Comparison of ENCODE assay signal across 13 cellular contexts in genomic region chr10:125092564-125093031, GRCh38.
DNase-seq lines count a peak whose midpoint lies in the region; ATAC-seq and TF ChIP-seq lines count a peak whose summit lies in the region.
"Had no signal": no experiment of that assay in that cellular context is flagged by ENCODE, and none has a peak within 500 bp of the region (broad histone marks: within the 10 kb centered on the region; RNA-seq: fewer than 3 reads in every experiment).

No MANE protein-coding gene starts in this region.

- no peak for DNase-seq in WTC11 (ENCODE audit: low spot score)
- DNase-seq in hepatocyte (ENCODE audit: low spot score), result no peak
- no peak for DNase-seq in gastrocnemius medialis
- DNase-seq in NCI-H345 treated with DMSO at 0.1 percent for 48 hours (lab: John Stamatoyannopoulos, UW; ENCODE audit: unreplicated experiment), result no peak
- DNase-seq in activated T-cell treated with anti-CD3 and anti-CD28 coated beads, Interleukin-2, amount 50 U/mL, for 1 hour, result no peak
- no peak for DNase-seq in EL
- no peak for DNase-seq in activated CD4-positive, alpha-beta T cell treated with anti-CD3 and anti-CD28 coated beads for 4 hours
- DNase-seq: ACHN; activated CD4-positive, CD25-positive, alpha-beta regulatory T cell treated with anti-CD3 and anti-CD28 coated beads, Interleukin-2, amount 50 U/mL, for 72 hours; activated T-cell treated with anti-CD3 and anti-CD28 coated beads, Interleukin-2, amount 50 U/mL, for 48 hours; effector memory CD4-positive, alpha-beta T cell; NCI-H2107 had no signal

- no peak for TF ChIP-seq POLR2A in gastrocnemius medialis (IDR thresholded peaks at IDR 0.05)

- H3K9me2 ChIP-seq in hepatocyte (replicated peaks; ENCODE audit: insufficient read depth), result no peaks in the 10 kb centered on the region

- intact Hi-C loops in gastrocnemius medialis (cut with DNase I; ENCODE audit: low total_unique reads), result loop anchor here (2.0 kb wide), 1 partner anchor 30 kb away; no protein-coding TSS in a partner anchor

- H3K9me3 ChIP-seq in hepatocyte (ENCODE audit: low read depth), result no peaks in the 10 kb centered on the region
- no peaks in the 10 kb centered on the region for H3K9me3 ChIP-seq in gastrocnemius medialis

- H2AFZ ChIP-seq in ACC112 (ENCODE audit: low read length, unreplicated experiment), result no peak overlapping the region
- no peak overlapping the region for H2AFZ ChIP-seq in hepatocyte

- H3K27ac Mint-ChIP-seq in WTC11, result peak overlapping the region; percentile 77

- POLR2A ChIA-PET in WTC11 (lab: Charles Lee), result no interaction called here

- ATAC-seq in WTC11 (no peak), gastrocnemius medialis (no peak)

- no peak overlapping the region for H3K4me3 Mint-ChIP-seq in WTC11

- TF ChIP-seq CTCF in WTC11 (IDR thresholded peaks at IDR 0.05) (no peak), hepatocyte (IDR thresholded peaks at IDR 0.05; ENCODE audit: poor library complexity) (no peak), gastrocnemius medialis (IDR thresholded peaks at IDR 0.05 in 4 of 5, conservative IDR thresholded peaks at IDR 0.05 in 1 of 5) (no peak)

- H3K4me2 ChIP-seq in hepatocyte, result no peak overlapping the region

- peaks cover 82% of the 10 kb centered on the region for H3K4me1 Mint-ChIP-seq in WTC11

- in situ Hi-C loops in gastrocnemius medialis (cut with MboI; ENCODE audit: low sequenced_read_pairs in 4 of 4), result no loop called here

- CTCF ChIA-PET in WTC11 (lab: Charles Lee), result interaction anchor here (1.0 to 1.4 kb wide), 2 partner anchors 10 to 45 kb away, joined by 3 to 7 read pairs; no protein-coding TSS in a partner anchor

- H3K27ac ChIP-seq in ACC112 (ENCODE audit: low read depth, low read length) (peak overlapping the region; percentile 61; the same call in 1 of the 2 replicates), hepatocyte (peak overlapping the region; percentile 61), gastrocnemius medialis (peak overlapping the region; percentile 73 to 83 (median 77))

- H3K9me3 Mint-ChIP-seq in WTC11, result no peaks in the 10 kb centered on the region

- H3K4me3 ChIP-seq in ACC112 (ENCODE audit: low read depth, low read length), result no peak overlapping the region
- no peak overlapping the region for H3K4me3 ChIP-seq in hepatocyte
- H3K4me3 ChIP-seq in gastrocnemius medialis, result no peak overlapping the region

- peaks cover 17% of the 10 kb centered on the region for H3K36me3 Mint-ChIP-seq in WTC11

- 93% methylated on average over 17 of the region's 17 CpGs for WGBS in hepatocyte (ENCODE audit: low lambda C conversion rate, missing lambda C conversion rate)

- H3K27me3 Mint-ChIP-seq in WTC11 (ENCODE audit: low read depth), result no peaks in the 10 kb centered on the region

- peaks cover 85% of the 10 kb centered on the region for H3K79me2 ChIP-seq in ACC112 (ENCODE audit: control insufficient read depth, insufficient read depth, low read length, unreplicated experiment)
- peaks cover 100% of the 10 kb centered on the region for H3K79me2 ChIP-seq in hepatocyte

- H3K27me3 ChIP-seq in ACC112 (ENCODE audit: insufficient read depth, low read length) (no peaks in the 10 kb centered on the region), hepatocyte (no peaks in the 10 kb centered on the region), gastrocnemius medialis (no peaks in the 10 kb centered on the region)

- peaks cover 6% of the 10 kb centered on the region; the same call in 1 of the 2 replicates for H3K36me3 ChIP-seq in ACC112 (ENCODE audit: insufficient read depth, low read length)
- H3K36me3 ChIP-seq in hepatocyte (replicated peaks; ENCODE audit: insufficient read depth, low read depth), result no peaks in the 10 kb centered on the region
- H3K36me3 ChIP-seq in gastrocnemius medialis, result no peaks in the 10 kb centered on the region

- peaks cover 90% of the 10 kb centered on the region for H4K20me1 ChIP-seq in hepatocyte (ENCODE audit: insufficient read depth, poor library complexity, severe bottlenecking)

- H3K4me1 ChIP-seq in ACC112 (ENCODE audit: control insufficient read depth, insufficient read depth, low read length, unreplicated experiment) (peaks cover 54% of the 10 kb centered on the region), hepatocyte (ENCODE audit: insufficient read depth) (peaks cover 19% of the 10 kb centered on the region), gastrocnemius medialis (peaks cover 70 to 73% of the 10 kb centered on the region in 2 donors)

TF ChIP-seq in WTC11, 78 proteins besides CTCF, POLR2A, EP300 and RAD21 (continues in another document):
- TF ChIP-seq RELA (CRISPR knock-in tag; IDR thresholded peaks at IDR 0.05; ENCODE audit: borderline replicate concordance), result no peak
- no peak for TF ChIP-seq TEAD4 (CRISPR knock-in tag; IDR thresholded peaks at IDR 0.05)
- no peak for TF ChIP-seq SOX15 (CRISPR knock-in tag; IDR thresholded peaks at IDR 0.05)
- TF ChIP-seq ARID4B (CRISPR knock-in tag; IDR thresholded peaks at IDR 0.05; ENCODE audit: borderline replicate concordance), result no peak
- TF ChIP-seq PREB (CRISPR knock-in tag; IDR thresholded peaks at IDR 0.05; ENCODE audit: borderline replicate concordance), result no peak
- TF ChIP-seq JUN (CRISPR knock-in tag; IDR thresholded peaks at IDR 0.05), result no peak
- no peak for TF ChIP-seq ATF3 (CRISPR knock-in tag; conservative IDR thresholded peaks at IDR 0.05)
- no peak for TF ChIP-seq ZNF416 (CRISPR knock-in tag; IDR thresholded peaks at IDR 0.05)
- TF ChIP-seq, protein P1, sequence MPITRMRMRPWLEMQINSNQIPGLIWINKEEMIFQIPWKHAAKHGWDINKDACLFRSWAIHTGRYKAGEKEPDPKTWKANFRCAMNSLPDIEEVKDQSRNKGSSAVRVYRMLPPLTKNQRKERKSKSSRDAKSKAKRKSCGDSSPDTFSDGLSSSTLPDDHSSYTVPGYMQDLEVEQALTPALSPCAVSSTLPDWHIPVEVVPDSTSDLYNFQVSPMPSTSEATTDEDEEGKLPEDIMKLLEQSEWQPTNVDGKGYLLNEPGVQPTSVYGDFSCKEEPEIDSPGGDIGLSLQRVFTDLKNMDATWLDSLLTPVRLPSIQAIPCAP (CRISPR knock-in tag; IDR thresholded peaks at IDR 0.05), result no peak
- no peak for TF ChIP-seq ZNF232 (CRISPR knock-in tag; IDR thresholded peaks at IDR 0.05)
- TF ChIP-seq CREM (CRISPR knock-in tag; IDR thresholded peaks at IDR 0.05), result no peak
- TF ChIP-seq ZNF138 (CRISPR knock-in tag; conservative IDR thresholded peaks at IDR 0.05), result no peak
- TF ChIP-seq ZNF423 (CRISPR knock-in tag; IDR thresholded peaks at IDR 0.05), result no peak
- TF ChIP-seq ELF4 (CRISPR knock-in tag; IDR thresholded peaks at IDR 0.05; ENCODE audit: low read depth), result no peak
- TF ChIP-seq OVOL2 (CRISPR knock-in tag; IDR thresholded peaks at IDR 0.05; ENCODE audit: borderline replicate concordance), result no peak
- TF ChIP-seq FOXJ3 (CRISPR knock-in tag; IDR thresholded peaks at IDR 0.05; ENCODE audit: borderline replicate concordance), result no peak
- no peak for TF ChIP-seq ZNF219 (CRISPR knock-in tag; IDR thresholded peaks at IDR 0.05; ENCODE audit: borderline replicate concordance)
